Comparison of ENCODE assay signal across 8 cellular contexts in genomic region chr10:73991846-73992245, GRCh38. TPM values are rescaled to one million over a fixed set of nuclear protein-coding genes. Genes with fewer than 3 reads are reported as not detected.
DNase-seq lines count a peak whose midpoint lies in the region; ATAC-seq and TF ChIP-seq lines count a peak whose summit lies in the region.

No MANE protein-coding gene starts in this region.

- H3K4me3 Mint-ChIP-seq in activated CD8-positive, alpha-beta memory T cell treated with anti-CD3 and anti-CD28 coated beads, Interleukin-2, amount 10 ng/mL, durations not matched to agents 7 days and 5 days = no peak overlapping the region
- H3K4me3 Mint-ChIP-seq in progenitor cell of endocrine pancreas (ENCODE audit: low read depth) = no peak overlapping the region

- no peak for TF ChIP-seq POLR2A in thyroid gland (IDR thresholded peaks at IDR 0.05)

- H3K27ac Mint-ChIP-seq in activated CD8-positive, alpha-beta memory T cell treated with anti-CD3 and anti-CD28 coated beads, Interleukin-2, amount 10 ng/mL, durations not matched to agents 7 days and 5 days = peak overlapping the region; percentile 76
- H3K27ac Mint-ChIP-seq in progenitor cell of endocrine pancreas = no peak overlapping the region

- H3K27ac ChIP-seq in right atrium auricular region (no peak overlapping the region), thyroid gland (no peak overlapping the region)

- H3K4me1 ChIP-seq in right atrium auricular region = no peaks in the 10 kb centered on the region
- H3K4me1 ChIP-seq in mucosa of descending colon (ENCODE audit: low read depth) = no peaks in the 10 kb centered on the region
- H3K4me1 ChIP-seq in thyroid gland = no peaks in the 10 kb centered on the region

- ATAC-seq in Right ventricle myocardium inferior = peak; percentile 69
- peak; percentile 100 for ATAC-seq in activated CD8-positive, alpha-beta memory T cell treated with anti-CD3 and anti-CD28 coated beads, Interleukin-2, amount 10 ng/mL, durations not matched to agents 7 days and 5 days
- ATAC-seq in mucosa of descending colon = peak; percentile 96
- no peak for ATAC-seq in GM18873 (IDR thresholded peaks at IDR 0.05; ENCODE audit: low FRiP score, unreplicated experiment)

- peak; percentile 74 for DNase-seq in Right ventricle myocardium inferior (ENCODE audit: missing footprints)
- no peak for DNase-seq in right atrium auricular region (ENCODE audit: low spot score)
- peak; percentile 97 for DNase-seq in activated CD8-positive, alpha-beta memory T cell treated with anti-CD3 and anti-CD28 coated beads, Interleukin-2, amount 10 ng/mL, durations not matched to agents 7 days and 5 days
- peak; percentile 44 to 83 (median 59) for DNase-seq in mucosa of descending colon
- DNase-seq in progenitor cell of endocrine pancreas (ENCODE audit: low spot score, unreplicated experiment) = no peak
- DNase-seq in NCI-H2029 treated with DMSO at 0.1 percent for 48 hours (lab: John Stamatoyannopoulos, UW) = no peak
- no peak for DNase-seq in thyroid gland

- intact Hi-C loops in Right ventricle myocardium inferior (cut with DNase I) (no loop called here), mucosa of descending colon (cut with DNase I, micrococcal nuclease) (no loop called here), thyroid gland (cut with DNase I) (no loop called here)

- H3K4me1 Mint-ChIP-seq in activated CD8-positive, alpha-beta memory T cell treated with anti-CD3 and anti-CD28 coated beads, Interleukin-2, amount 10 ng/mL, durations not matched to agents 7 days and 5 days = peaks cover 42% of the 10 kb centered on the region
- H3K4me1 Mint-ChIP-seq in progenitor cell of endocrine pancreas (ENCODE audit: low read depth) = no peaks in the 10 kb centered on the region

- 72 to 74% methylated on average over 6 of the region's 6 CpGs for WGBS in thyroid gland, 2 donors

- no peak for TF ChIP-seq CTCF in right atrium auricular region (IDR thresholded peaks at IDR 0.05)
- TF ChIP-seq CTCF in mucosa of descending colon (IDR thresholded peaks at IDR 0.05) = no peak
- no peak for TF ChIP-seq CTCF in progenitor cell of endocrine pancreas (IDR thresholded peaks at IDR 0.05; ENCODE audit: unreplicated experiment)
- no peak for TF ChIP-seq CTCF in thyroid gland (IDR thresholded peaks at IDR 0.05)

- no peaks in the 10 kb centered on the region for H3K27me3 Mint-ChIP-seq in activated CD8-positive, alpha-beta memory T cell treated with anti-CD3 and anti-CD28 coated beads, Interleukin-2, amount 10 ng/mL, durations not matched to agents 7 days and 5 days
- peaks cover 10% of the 10 kb centered on the region for H3K27me3 Mint-ChIP-seq in progenitor cell of endocrine pancreas

- H3K4me3 ChIP-seq in right atrium auricular region (no peak overlapping the region), mucosa of descending colon (no peak overlapping the region), thyroid gland (replicated peaks in 1 of 3) (no peak overlapping the region)

- H3K9me3 ChIP-seq in right atrium auricular region (no peaks in the 10 kb centered on the region), mucosa of descending colon (no peaks in the 10 kb centered on the region), thyroid gland (no peaks in the 10 kb centered on the region)

- H3K36me3 Mint-ChIP-seq in activated CD8-positive, alpha-beta memory T cell treated with anti-CD3 and anti-CD28 coated beads, Interleukin-2, amount 10 ng/mL, durations not matched to agents 7 days and 5 days = peaks cover 3% of the 10 kb centered on the region
- no peaks in the 10 kb centered on the region for H3K36me3 Mint-ChIP-seq in progenitor cell of endocrine pancreas (ENCODE audit: insufficient read depth)

- CTCF ChIA-PET in activated CD8-positive, alpha-beta memory T cell treated with anti-CD3 and anti-CD28 coated beads, Interleukin-2, amount 10 ng/mL, durations not matched to agents 7 days and 5 days (lab: Charles Lee) = interaction anchor here (0.7 to 2.7 kb wide), 10 partner anchors 8 to 112 kb away, joined by 3 to 23 read pairs (median 5); no protein-coding TSS in a partner anchor

- no peaks in the 10 kb centered on the region for H3K9me3 Mint-ChIP-seq in activated CD8-positive, alpha-beta memory T cell treated with anti-CD3 and anti-CD28 coated beads, Interleukin-2, amount 10 ng/mL, durations not matched to agents 7 days and 5 days (ENCODE audit: low read depth)
- H3K9me3 Mint-ChIP-seq in progenitor cell of endocrine pancreas (ENCODE audit: low read depth) = peaks cover 3% of the 10 kb centered on the region

- H3K27me3 ChIP-seq in right atrium auricular region (no peaks in the 10 kb centered on the region), thyroid gland (no peaks in the 10 kb centered on the region)

- H3K36me3 ChIP-seq in right atrium auricular region = no peaks in the 10 kb centered on the region
- no peaks in the 10 kb centered on the region for H3K36me3 ChIP-seq in mucosa of descending colon (ENCODE audit: low read depth)
- no peaks in the 10 kb centered on the region for H3K36me3 ChIP-seq in thyroid gland

RNA-seq across cellular contexts. Expression of gene VCL, which starts 6.1 kb away (rescaled TPM):
- 237 TPM for total RNA-seq in Right ventricle myocardium inferior
- 100 to 1,000 TPM; 173 to 216 TPM for total RNA-seq in right atrium auricular region
- 10 to 100 TPM; 19.8 to 28.4 TPM for total RNA-seq in activated CD8-positive, alpha-beta memory T cell treated with anti-CD3 and anti-CD28 coated beads, Interleukin-2, amount 10 ng/mL, durations not matched to agents 7 days and 5 days
- 100 to 1,000 TPM; 114 to 292 (median 117) TPM for total RNA-seq in mucosa of descending colon
- total RNA-seq in progenitor cell of endocrine pancreas = 107 and 116 TPM in 2 replicates
- total RNA-seq in thyroid gland = 100 to 1,000 TPM in 3 of 4 donors, 10 to 100 TPM in 1; 71.9 to 151 (median 112) TPM

Comparison
In these comparisons a context has a peak if more than half of its experiments do, and no peak if none do; other contexts are left out.
1. DNase-seq: peak in Right ventricle myocardium inferior (single experiment), activated CD8-positive, alpha-beta memory T cell treated with anti-CD3 and anti-CD28 coated beads, Interleukin-2, amount 10 ng/mL, durations not matched to agents 7 days and 5 days (single experiment) and mucosa of descending colon (3 of 3); none in right atrium auricular region (single experiment), progenitor cell of endocrine pancreas (single experiment), NCI-H2029 treated with DMSO at 0.1 percent for 48 hours (single experiment) and thyroid gland (0 of 2).